Comparison of ENCODE assay signal across 13 cellular contexts in genomic region chr5:173895766-173896165, GRCh38. TPM values are rescaled to one million over a fixed set of nuclear protein-coding genes. Genes with fewer than 3 reads are reported as not detected.
DNase-seq lines count a peak whose midpoint lies in the region; ATAC-seq, FAIRE-seq and TF ChIP-seq lines count a peak whose summit lies in the region.
"Had no signal": no experiment of that assay in that cellular context is flagged by ENCODE, and none has a peak within 500 bp of the region (broad histone marks: within the 10 kb centered on the region; RNA-seq: fewer than 3 reads in every experiment).

No MANE protein-coding gene starts in this region.

- ATAC-seq in lower lobe of right lung = no peak
- no peak for ATAC-seq in GM21619 (IDR thresholded peaks at IDR 0.05; ENCODE audit: unreplicated experiment)
- ATAC-seq: body of pancreas had no signal

- H3K4me3 ChIP-seq in adipocyte (ENCODE audit: low read length) = peak overlapping the region; percentile 11
- H3K4me3 ChIP-seq in lower lobe of right lung = peak overlapping the region; percentile 2
- H3K4me3 ChIP-seq in WERI-Rb-1 (ENCODE audit: low read depth, low read length) = no peak overlapping the region
- H3K4me3 ChIP-seq: body of pancreas had no signal

- TF ChIP-seq CTCF in lower lobe of right lung (IDR thresholded peaks at IDR 0.05) = no peak
- TF ChIP-seq CTCF in WERI-Rb-1 (IDR thresholded peaks at IDR 0.05; ENCODE audit: low read depth, low read length) = no peak

- H3K4me1 ChIP-seq in adipocyte (ENCODE audit: control insufficient read depth, insufficient read depth, low read length) = peaks cover 9% of the 10 kb centered on the region
- peaks cover 67% of the 10 kb centered on the region for H3K4me1 ChIP-seq in lower lobe of right lung

- FAIRE-seq in GM19239 (lab: Jason Lieb, UNC) = peak; percentile 42

- H3K27me3 ChIP-seq in adipocyte (replicated peaks; ENCODE audit: control insufficient read depth, insufficient read depth, low read length) (no peaks in the 10 kb centered on the region), lower lobe of right lung (ENCODE audit: low read depth) (no peaks in the 10 kb centered on the region), WERI-Rb-1 (ENCODE audit: insufficient read depth, low read depth, severe bottlenecking) (no peaks in the 10 kb centered on the region)
- H3K27me3 ChIP-seq: body of pancreas had no signal

- H3K27ac ChIP-seq in lower lobe of right lung = no peak overlapping the region
- H3K27ac ChIP-seq in WERI-Rb-1 = no peak overlapping the region

- DNase-seq in AML-193 (lab: John Stamatoyannopoulos, UW) (peak; percentile 26 to 30), GM19239 (ENCODE audit: insufficient read length, low spot score) (no peak), adipocyte (ENCODE audit: low read depth) (no peak), lower lobe of right lung (no peak), WERI-Rb-1 (no peak)
- no peak for DNase-seq in activated CD4-positive, CD25-positive, alpha-beta regulatory T cell treated with anti-CD3 and anti-CD28 coated beads, Interleukin-2, amount 50 U/mL, for 72 hours
- DNase-seq: activated CD8-positive, alpha-beta memory T cell treated with anti-CD3 and anti-CD28 coated beads, Interleukin-2, amount 50 U/mL, for 48 hours; activated naive CD4-positive, alpha-beta T cell treated with Interleukin-2 at 50 U/mL for 16 hours; body of pancreas; Kasumi-1; naive B cell; NCI-H526 treated with DMSO at 0.1 percent for 48 hours had no signal

- intact Hi-C loops in lower lobe of right lung (cut with DNase I) = no loop called here

- H3K9me3 ChIP-seq in adipocyte (ENCODE audit: control insufficient read depth, low read length) = no peaks in the 10 kb centered on the region
- no peaks in the 10 kb centered on the region for H3K9me3 ChIP-seq in lower lobe of right lung
- no peaks in the 10 kb centered on the region for H3K9me3 ChIP-seq in WERI-Rb-1 (ENCODE audit: severe bottlenecking)
- H3K9me3 ChIP-seq: body of pancreas had no signal

- H3K36me3 ChIP-seq in adipocyte (ENCODE audit: control insufficient read depth, insufficient read depth, low read length, severe bottlenecking) = peaks cover 5% of the 10 kb centered on the region
- H3K36me3 ChIP-seq in lower lobe of right lung = no peaks in the 10 kb centered on the region
- H3K36me3 ChIP-seq in WERI-Rb-1 = peaks cover 3% of the 10 kb centered on the region; the same call in 1 of the 2 replicates

- no peak overlapping the region for H3K9ac ChIP-seq in adipocyte (ENCODE audit: low read length)

RNA-seq across cellular contexts. Expression of gene CPEB4, which starts 7.6 kb away (rescaled TPM):
- total RNA-seq in lower lobe of right lung = 67.5 TPM

Comparison
In these comparisons a context has a peak if more than half of its experiments do, and no peak if none do; other contexts are left out.
1. DNase-seq: peak in AML-193 (2 of 2); none in GM19239 (single experiment), adipocyte (single experiment), lower lobe of right lung (single experiment), activated CD4-positive, CD25-positive, alpha-beta regulatory T cell treated with anti-CD3 and anti-CD28 coated beads, Interleukin-2, amount 50 U/mL, for 72 hours (single experiment) and WERI-Rb-1 (single experiment).